Comparison of ENCODE assay signal across 10 cellular contexts in the genomic region with DNA sequence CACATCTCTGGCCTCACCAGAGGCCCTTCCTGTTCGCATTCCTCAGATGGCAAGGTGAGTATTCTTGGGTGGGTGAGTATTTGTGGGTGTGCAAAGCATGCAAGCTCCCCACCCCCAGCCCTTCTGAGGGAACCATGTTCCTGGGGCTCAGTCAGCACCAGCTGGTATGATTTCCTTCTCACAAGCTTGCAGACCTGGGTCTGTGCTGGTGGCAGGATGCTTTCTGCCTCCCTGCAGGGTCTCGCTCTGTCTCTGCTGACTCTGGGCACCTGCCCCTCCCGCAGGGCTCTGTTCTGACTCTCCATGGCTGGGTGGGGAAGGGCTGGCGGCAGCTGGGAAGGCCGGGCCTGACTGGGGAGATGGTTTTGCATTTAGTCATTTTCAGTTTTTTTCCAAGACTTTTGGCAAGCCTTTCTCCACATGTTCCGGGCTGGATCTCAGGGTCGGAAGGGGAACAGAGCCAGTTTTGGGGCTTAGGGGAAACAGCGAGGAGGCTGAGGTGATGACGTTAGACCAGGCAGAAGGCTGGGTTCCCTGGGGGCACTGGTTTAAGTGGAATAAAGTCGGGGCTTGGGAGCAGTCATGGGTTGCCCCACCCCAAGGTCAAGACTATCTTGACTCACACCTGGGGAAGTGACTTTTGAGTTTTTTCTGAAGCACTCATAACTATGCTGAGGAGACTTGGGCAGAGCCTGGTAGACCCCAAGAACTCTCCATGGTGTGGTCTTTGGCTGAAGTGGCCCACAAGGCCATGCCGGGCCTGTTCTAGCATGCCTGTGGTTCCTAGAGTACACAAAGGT. TPM values are rescaled to one million over a fixed set of nuclear protein-coding genes. Genes with fewer than 3 reads are reported as not detected.
DNase-seq lines count a peak whose midpoint lies in the region; ATAC-seq, FAIRE-seq and TF ChIP-seq lines count a peak whose summit lies in the region.
"Had no signal": no experiment of that assay in that cellular context is flagged by ENCODE, and none has a peak within 500 bp of the region (broad histone marks: within the 10 kb centered on the region; RNA-seq: fewer than 3 reads in every experiment).

No MANE protein-coding gene starts in this region.

- no peak overlapping the region for H3K27ac Mint-ChIP-seq in CD8-positive, alpha-beta T cell
- H3K27ac Mint-ChIP-seq: T-helper 2 cell treated with Interferon-gamma antibody and Interleukin-4, amounts not matched to agents 5 μg/mL and 100 μg/mL, for 36 hours had no signal

- H3K27ac ChIP-seq in right atrium auricular region (peak overlapping the region in 1 of 2 donors; percentile 55), testis (peak overlapping the region in 1 of 2 donors; percentile 5)
- H3K27ac ChIP-seq in CD8-positive, alpha-beta T cell (ENCODE audit: low read depth, low read length), result no peak overlapping the region

- no peaks in the 10 kb centered on the region for H3K36me3 Mint-ChIP-seq in CD8-positive, alpha-beta T cell

- H3K9me3 ChIP-seq in right atrium auricular region (no peaks in the 10 kb centered on the region), testis (no peaks in the 10 kb centered on the region)
- H3K9me3 ChIP-seq in CD8-positive, alpha-beta T cell (ENCODE audit: low read length), result no peaks in the 10 kb centered on the region

- peaks cover 9% of the 10 kb centered on the region for H3K4me1 Mint-ChIP-seq in CD8-positive, alpha-beta T cell (ENCODE audit: low read depth)

- peaks cover 24% of the 10 kb centered on the region for H3K27me3 Mint-ChIP-seq in CD8-positive, alpha-beta T cell (ENCODE audit: low read depth)

- H3K9me3 Mint-ChIP-seq in CD8-positive, alpha-beta T cell, result no peaks in the 10 kb centered on the region
- H3K9me3 Mint-ChIP-seq: T-helper 2 cell treated with Interferon-gamma antibody and Interleukin-4, amounts not matched to agents 5 μg/mL and 100 μg/mL, for 36 hours had no signal

- intact Hi-C loops in testis (cut with DNase I; ENCODE audit: low total_unique reads), result no loop called here
- intact Hi-C loops in CD8-positive, alpha-beta T cell (cut with DNase I, micrococcal nuclease), result no loop called here

- no peak for ATAC-seq in CD8-positive, alpha-beta T cell
- no peak for ATAC-seq in GM18861 (IDR thresholded peaks at IDR 0.05; ENCODE audit: unreplicated experiment)

- H3K36me3 ChIP-seq in right atrium auricular region (no peaks in the 10 kb centered on the region), testis (ENCODE audit: low read depth, missing control alignments) (no peaks in the 10 kb centered on the region)
- H3K36me3 ChIP-seq in CD8-positive, alpha-beta T cell (ENCODE audit: insufficient read depth, low read length), result no peaks in the 10 kb centered on the region

- H3K27me3 ChIP-seq in right atrium auricular region, result no peaks in the 10 kb centered on the region
- H3K27me3 ChIP-seq in testis, result no peaks in the 10 kb centered on the region
- H3K27me3 ChIP-seq in CD8-positive, alpha-beta T cell (ENCODE audit: insufficient read depth, low read length), result no peaks in the 10 kb centered on the region

- peaks cover 0 to 36% of the 10 kb centered on the region in 2 donors for H3K4me1 ChIP-seq in right atrium auricular region
- peaks cover 22% of the 10 kb centered on the region for H3K4me1 ChIP-seq in testis
- H3K4me1 ChIP-seq in CD8-positive, alpha-beta T cell (ENCODE audit: insufficient read depth, low read length), result peaks cover under 1% of the 10 kb centered on the region

- POLR2A ChIA-PET in CD8-positive, alpha-beta T cell (lab: Charles Lee), result no interaction called here

- whole genome bisulfite sequencing in testis, 2 donors, result 55 to 62% methylated on average over 10 to 11 of the region's 11 CpGs

- H3K4me3 ChIP-seq in right atrium auricular region (no peak overlapping the region), testis (no peak overlapping the region)
- H3K4me3 ChIP-seq in CD8-positive, alpha-beta T cell (ENCODE audit: low read depth, low read length), result no peak overlapping the region

- FAIRE-seq in GM12892 (lab: Jason Lieb, UNC), result no peak

- DNase-seq in H4 (ENCODE audit: low spot score) (peak; percentile 59), amniotic epithelial cell (ENCODE audit: low read depth) (peak; percentile 84), right atrium auricular region (ENCODE audit: low spot score) (peak; percentile 85), testis (peak; percentile 72), HK-2 (ENCODE audit: unreplicated experiment) (no peak), GM12892 (ENCODE audit: insufficient read length) (no peak)
- no peak for DNase-seq in CD8-positive, alpha-beta T cell
- DNase-seq: activated gamma-delta T cell had no signal

- no peak for TF ChIP-seq POLR2A in testis (IDR thresholded peaks at IDR 0.05)
- no peak for TF ChIP-seq POLR2A in GM12892 (IDR thresholded peaks at IDR 0.05; ENCODE audit: low read depth, low read length)

- CTCF ChIA-PET in CD8-positive, alpha-beta T cell (lab: Charles Lee), result interaction anchor here (0.9 kb wide), 1 partner anchor 51 kb away, joined by 3 read pairs; no protein-coding TSS in a partner anchor

- TF ChIP-seq CTCF in right atrium auricular region (IDR thresholded peaks at IDR 0.05), result no peak
- no peak for TF ChIP-seq CTCF in testis (IDR thresholded peaks at IDR 0.05)
- TF ChIP-seq CTCF in CD8-positive, alpha-beta T cell (IDR thresholded peaks at IDR 0.05), result no peak

- no peak overlapping the region for H3K4me3 Mint-ChIP-seq in CD8-positive, alpha-beta T cell
- H3K4me3 Mint-ChIP-seq: T-helper 2 cell treated with Interferon-gamma antibody and Interleukin-4, amounts not matched to agents 5 μg/mL and 100 μg/mL, for 36 hours had no signal

RNA-seq across cellular contexts. Expression of a gene that starts 6.2 kb away (rescaled TPM):
- 2.6 and 3.8 TPM in 2 replicates for total RNA-seq in H4 (2014; rRNA removed; shearing (Covaris generic))
- total RNA-seq in right atrium auricular region (10 to 100 TPM in 1 of 2 donors, 1 to 10 TPM in 1; 9.9 to 17.5 TPM), testis (1 to 10 TPM; 4.3 to 8.4 TPM)
- polyA plus RNA-seq in testis (ENCODE audit: insufficient read depth, low read depth, low replicate concordance), result 5.9 TPM
- 100 to 1,000 TPM; 209 to 213 TPM for total RNA-seq in CD8-positive, alpha-beta T cell
- polyA plus RNA-seq in GM12892 (2012; ENCODE audit: missing spikeins), result 43.0 TPM

RNA-seq across cellular contexts. Expression of a gene that starts 43.2 kb away (rescaled TPM):
- total RNA-seq in H4 (2014; rRNA removed; shearing (Covaris generic)), result 5.9 and 12.1 TPM in 2 replicates
- total RNA-seq in right atrium auricular region (1 to 10 TPM; 1.3 to 3.2 TPM), testis (1 to 10 TPM in 1 of 2 donors, under 1 TPM in 1; 0.99 to 1.0 TPM)
- 1.6 TPM for polyA plus RNA-seq in testis (ENCODE audit: insufficient read depth, low read depth, low replicate concordance)
- 10 to 100 TPM; 24.6 to 25.2 TPM for total RNA-seq in CD8-positive, alpha-beta T cell
- 13.8 TPM for polyA plus RNA-seq in GM12892 (2012; ENCODE audit: missing spikeins)

Comparison
In these comparisons a context has a peak if more than half of its experiments do, and no peak if none do; other contexts are left out.
1. DNase-seq: peak in H4 (single experiment), amniotic epithelial cell (single experiment), right atrium auricular region (single experiment) and testis (single experiment); none in CD8-positive, alpha-beta T cell (0 of 7), HK-2 (single experiment) and GM12892 (single experiment).
2. RNA of a gene that starts 6.2 kb away (total RNA-seq): 209 to 213 TPM in CD8-positive, alpha-beta T cell; 9.9 to 17.5 TPM in right atrium auricular region, 4.3 to 8.4 TPM in testis and 2.6 to 3.8 TPM in H4; every median in the first group is over 10 times any median in the second.